In the genomic region with DNA sequence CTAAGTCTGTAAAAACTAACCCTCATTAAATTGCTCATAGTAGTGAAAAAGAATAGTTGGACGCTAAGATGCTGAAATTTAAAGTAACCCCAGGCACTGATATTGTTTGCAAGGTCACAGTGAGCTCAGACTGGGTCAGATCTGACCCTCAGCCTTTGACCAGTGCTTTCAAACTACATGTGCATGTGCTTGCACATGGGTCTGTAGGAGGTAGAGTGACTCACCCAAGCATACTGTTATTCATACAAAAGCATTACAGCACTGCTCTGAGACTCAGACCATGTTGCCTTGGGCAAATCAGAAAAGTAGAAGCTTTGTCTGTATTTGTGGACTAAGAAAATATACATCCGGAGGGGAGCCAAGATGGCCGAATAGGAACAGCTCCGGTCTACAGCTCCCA, we compare ENCODE assay signal across 1 cellular context.
TF ChIP-seq lines count a peak whose summit lies in the region.

No MANE protein-coding gene starts in this region.

TF ChIP-seq in GM23338, 12 proteins besides CTCF, POLR2A, EP300 and RAD21 (continued from another document):
- TF ChIP-seq, protein P1, sequence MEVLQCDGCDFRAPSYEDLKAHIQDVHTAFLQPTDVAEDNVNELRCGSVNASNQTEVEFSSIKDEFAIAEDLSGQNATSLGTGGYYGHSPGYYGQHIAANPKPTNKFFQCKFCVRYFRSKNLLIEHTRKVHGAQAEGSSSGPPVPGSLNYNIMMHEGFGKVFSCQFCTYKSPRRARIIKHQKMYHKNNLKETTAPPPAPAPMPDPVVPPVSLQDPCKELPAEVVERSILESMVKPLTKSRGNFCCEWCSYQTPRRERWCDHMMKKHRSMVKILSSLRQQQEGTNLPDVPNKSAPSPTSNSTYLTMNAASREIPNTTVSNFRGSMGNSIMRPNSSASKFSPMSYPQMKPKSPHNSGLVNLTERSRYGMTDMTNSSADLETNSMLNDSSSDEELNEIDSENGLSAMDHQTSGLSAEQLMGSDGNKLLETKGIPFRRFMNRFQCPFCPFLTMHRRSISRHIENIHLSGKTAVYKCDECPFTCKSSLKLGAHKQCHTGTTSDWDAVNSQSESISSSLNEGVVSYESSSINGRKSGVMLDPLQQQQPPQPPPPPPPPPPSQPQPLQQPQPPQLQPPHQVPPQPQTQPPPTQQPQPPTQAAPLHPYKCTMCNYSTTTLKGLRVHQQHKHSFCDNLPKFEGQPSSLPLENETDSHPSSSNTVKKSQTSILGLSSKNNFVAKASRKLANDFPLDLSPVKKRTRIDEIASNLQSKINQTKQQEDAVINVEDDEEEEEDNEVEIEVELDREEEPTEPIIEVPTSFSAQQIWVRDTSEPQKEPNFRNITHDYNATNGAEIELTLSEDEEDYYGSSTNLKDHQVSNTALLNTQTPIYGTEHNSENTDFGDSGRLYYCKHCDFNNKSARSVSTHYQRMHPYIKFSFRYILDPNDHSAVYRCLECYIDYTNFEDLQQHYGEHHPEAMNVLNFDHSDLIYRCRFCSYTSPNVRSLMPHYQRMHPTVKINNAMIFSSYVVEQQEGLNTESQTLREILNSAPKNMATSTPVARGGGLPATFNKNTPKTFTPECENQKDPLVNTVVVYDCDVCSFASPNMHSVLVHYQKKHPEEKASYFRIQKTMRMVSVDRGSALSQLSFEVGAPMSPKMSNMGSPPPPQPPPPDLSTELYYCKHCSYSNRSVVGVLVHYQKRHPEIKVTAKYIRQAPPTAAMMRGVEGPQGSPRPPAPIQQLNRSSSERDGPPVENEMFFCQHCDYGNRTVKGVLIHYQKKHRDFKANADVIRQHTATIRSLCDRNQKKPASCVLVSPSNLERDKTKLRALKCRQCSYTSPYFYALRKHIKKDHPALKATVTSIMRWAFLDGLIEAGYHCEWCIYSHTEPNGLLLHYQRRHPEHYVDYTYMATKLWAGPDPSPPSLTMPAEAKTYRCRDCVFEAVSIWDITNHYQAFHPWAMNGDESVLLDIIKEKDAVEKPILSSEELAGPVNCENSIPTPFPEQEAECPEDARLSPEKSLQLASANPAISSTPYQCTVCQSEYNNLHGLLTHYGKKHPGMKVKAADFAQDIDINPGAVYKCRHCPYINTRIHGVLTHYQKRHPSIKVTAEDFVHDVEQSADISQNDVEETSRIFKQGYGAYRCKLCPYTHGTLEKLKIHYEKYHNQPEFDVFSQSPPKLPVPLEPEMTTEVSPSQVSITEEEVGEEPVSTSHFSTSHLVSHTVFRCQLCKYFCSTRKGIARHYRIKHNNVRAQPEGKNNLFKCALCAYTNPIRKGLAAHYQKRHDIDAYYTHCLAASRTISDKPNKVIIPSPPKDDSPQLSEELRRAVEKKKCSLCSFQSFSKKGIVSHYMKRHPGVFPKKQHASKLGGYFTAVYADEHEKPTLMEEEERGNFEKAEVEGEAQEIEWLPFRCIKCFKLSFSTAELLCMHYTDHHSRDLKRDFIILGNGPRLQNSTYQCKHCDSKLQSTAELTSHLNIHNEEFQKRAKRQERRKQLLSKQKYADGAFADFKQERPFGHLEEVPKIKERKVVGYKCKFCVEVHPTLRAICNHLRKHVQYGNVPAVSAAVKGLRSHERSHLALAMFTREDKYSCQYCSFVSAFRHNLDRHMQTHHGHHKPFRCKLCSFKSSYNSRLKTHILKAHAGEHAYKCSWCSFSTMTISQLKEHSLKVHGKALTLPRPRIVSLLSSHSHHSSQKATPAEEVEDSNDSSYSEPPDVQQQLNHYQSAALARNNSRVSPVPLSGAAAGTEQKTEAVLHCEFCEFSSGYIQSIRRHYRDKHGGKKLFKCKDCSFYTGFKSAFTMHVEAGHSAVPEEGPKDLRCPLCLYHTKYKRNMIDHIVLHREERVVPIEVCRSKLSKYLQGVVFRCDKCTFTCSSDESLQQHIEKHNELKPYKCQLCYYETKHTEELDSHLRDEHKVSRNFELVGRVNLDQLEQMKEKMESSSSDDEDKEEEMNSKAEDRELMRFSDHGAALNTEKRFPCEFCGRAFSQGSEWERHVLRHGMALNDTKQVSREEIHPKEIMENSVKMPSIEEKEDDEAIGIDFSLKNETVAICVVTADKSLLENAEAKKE (CRISPR knock-in tag; IDR thresholded peaks at IDR 0.05), result no peak
- TF ChIP-seq POLR2AphosphoS5 (IDR thresholded peaks at IDR 0.05; ENCODE audit: low read depth) (no peak), ZNF331 (CRISPR knock-in tag; IDR thresholded peaks at IDR 0.05; ENCODE audit: low read depth) (no peak), CREB1 (CRISPR knock-in tag; IDR thresholded peaks at IDR 0.05; ENCODE audit: low read depth) (no peak)
